In genomic region chr4:158033416-158033863, GRCh38 we compare ENCODE assay signal across 12 cellular contexts.
DNase-seq lines count a peak whose midpoint lies in the region; ATAC-seq, FAIRE-seq and TF ChIP-seq lines count a peak whose summit lies in the region.
"Had no signal": no experiment of that assay in that cellular context is flagged by ENCODE, and none has a peak within 500 bp of the region (broad histone marks: within the 10 kb centered on the region; RNA-seq: fewer than 3 reads in every experiment).

No MANE protein-coding gene starts in this region.

- H3K36me3 Mint-ChIP-seq in activated CD4-positive, alpha-beta T cell treated with anti-CD3 and anti-CD28 coated beads, Interleukin-2, amount 10 ng/mL, durations not matched to agents 7 days and 5 days (ENCODE audit: low read depth): no peaks in the 10 kb centered on the region

- no peaks in the 10 kb centered on the region for H3K4me1 Mint-ChIP-seq in activated CD4-positive, alpha-beta T cell treated with anti-CD3 and anti-CD28 coated beads, Interleukin-2, amount 10 ng/mL, durations not matched to agents 7 days and 5 days
- H3K4me1 Mint-ChIP-seq: nephron progenitor cell had no signal

- H3K4me3 ChIP-seq in endothelial cell of umbilical vein (replicated peaks in 1 of 3; ENCODE audit: insufficient read depth in 1 of 3, low read depth in 1 of 3, low read length in 3 of 3) (peak overlapping the region in 1 of 3 experiments; percentile 11), HepG2 (replicated peaks in 1 of 3; ENCODE audit: insufficient read depth in 1 of 3, low read depth in 2 of 3, low read length in 3 of 3) (no peak overlapping the region), aorta (ENCODE audit: low read length in 2 of 2) (no peak overlapping the region)
- H3K4me3 ChIP-seq: SK-N-MC had no signal

- H3K4me3 Mint-ChIP-seq in activated CD4-positive, alpha-beta T cell treated with anti-CD3 and anti-CD28 coated beads, Interleukin-2, amount 10 ng/mL, durations not matched to agents 7 days and 5 days: no peak overlapping the region
- H3K4me3 Mint-ChIP-seq: nephron progenitor cell had no signal

- BruUV-seq in endothelial cell of umbilical vein (replicated peaks; lab: Mats Ljungman, UMichigan) (no TSS peak), HepG2 (replicated peaks; lab: Mats Ljungman, UMichigan) (no TSS peak)

- dilution Hi-C loops in endothelial cell of umbilical vein (cut with MboI; ENCODE audit: extremely low pct_ligation_motif_present, low sequenced_read_pairs): no loop called here

- H3K9me1 ChIP-seq in endothelial cell of umbilical vein (replicated peaks; ENCODE audit: control insufficient read depth, extremely low read depth, insufficient read depth, low read length): no peaks in the 10 kb centered on the region

- no peak overlapping the region for H3K27ac Mint-ChIP-seq in activated CD4-positive, alpha-beta T cell treated with anti-CD3 and anti-CD28 coated beads, Interleukin-2, amount 10 ng/mL, durations not matched to agents 7 days and 5 days
- H3K27ac Mint-ChIP-seq: nephron progenitor cell had no signal

- TF ChIP-seq EP300 in HepG2 (IDR thresholded peaks at IDR 0.05; ENCODE audit: low read depth in 2 of 2, low read length in 2 of 2): no peak
- no peak for TF ChIP-seq EP300 in HepG2 (CRISPR knock-in tag; IDR thresholded peaks at IDR 0.05; ENCODE audit: borderline replicate concordance)

- H4K20me1 ChIP-seq in endothelial cell of umbilical vein (replicated peaks; ENCODE audit: control insufficient read depth, extremely low read depth, insufficient read depth, low read length): no peaks in the 10 kb centered on the region
- H4K20me1 ChIP-seq in HepG2 (ENCODE audit: insufficient read depth, low read length): no peaks in the 10 kb centered on the region

- FAIRE-seq in endothelial cell of umbilical vein (lab: Jason Lieb, UNC) (peak; percentile 90), HepG2 (lab: Jason Lieb, UNC) (peak; percentile 39)

- H3K9ac ChIP-seq in endothelial cell of umbilical vein (replicated peaks; ENCODE audit: extremely low read depth, insufficient read depth, low read length) (peak overlapping the region; percentile 30), HepG2 (ENCODE audit: insufficient read depth, low read depth, low read length) (no peak overlapping the region)

- TF ChIP-seq RAD21 in HepG2 (CRISPR knock-in tag; IDR thresholded peaks at IDR 0.05): no peak

- H3K9me3 ChIP-seq in endothelial cell of umbilical vein (replicated peaks; ENCODE audit: control insufficient read depth, insufficient read depth, low read length) (no peaks in the 10 kb centered on the region), HepG2 (ENCODE audit: low read length) (peaks cover 10% of the 10 kb centered on the region), aorta (ENCODE audit: control insufficient read depth, low read length) (no peaks in the 10 kb centered on the region)

- CTCF ChIA-PET in endothelial cell of umbilical vein (lab: Charles Lee): interaction anchor here (0.8 to 2.0 kb wide), 8 partner anchors 10 to 138 kb away, joined by 3 to 14 read pairs (median 5); no protein-coding TSS in a partner anchor
- CTCF ChIA-PET in HepG2 (lab: Yijun Ruan, JAX; ENCODE audit: low intra/inter-chr PET ratio, low total read pairs): no interaction called here
- CTCF ChIA-PET in activated CD4-positive, alpha-beta T cell treated with anti-CD3 and anti-CD28 coated beads, Interleukin-2, amount 10 ng/mL, durations not matched to agents 7 days and 5 days (lab: Charles Lee): no interaction called here

- H3K27me3 Mint-ChIP-seq in activated CD4-positive, alpha-beta T cell treated with anti-CD3 and anti-CD28 coated beads, Interleukin-2, amount 10 ng/mL, durations not matched to agents 7 days and 5 days: no peaks in the 10 kb centered on the region

- WGBS in HepG2 (ENCODE audit: low lambda C conversion rate): 63% methylated on average over 4 of the region's 4 CpGs
- WGBS in aorta, 2 donors: 16 to 20% methylated on average over 4 of the region's 4 CpGs

- DNase-seq in Right ventricle myocardium inferior (ENCODE audit: missing footprints): no peak
- DNase-seq in cardiac septum (ENCODE audit: low spot score): no peak
- peak; percentile 96 for DNase-seq in endothelial cell of umbilical vein (ENCODE audit: low read depth, low spot score)
- peak; percentile 19 for DNase-seq in HepG2 (ENCODE audit: low spot score)
- DNase-seq in aorta: no peak
- DNase-seq in mesenteric fat pad (ENCODE audit: low spot score): no peak
- DNase-seq in activated CD4-positive, alpha-beta T cell treated with anti-CD3 and anti-CD28 coated beads, Interleukin-2, amount 10 ng/mL, durations not matched to agents 7 days and 5 days: no peak
- DNase-seq: amniotic stem cell, NCI-H2081 treated with DMSO at 0.1 percent for 48 hours, nephron progenitor cell had no signal

- H3K27me3 ChIP-seq in endothelial cell of umbilical vein (ENCODE audit: control insufficient read depth in 2 of 2, insufficient read depth in 2 of 2, low read length in 2 of 2): no peaks in the 10 kb centered on the region
- no peaks in the 10 kb centered on the region for H3K27me3 ChIP-seq in HepG2 (ENCODE audit: control insufficient read depth in 1 of 2, insufficient read depth in 2 of 2, low read length in 2 of 2)
- no peaks in the 10 kb centered on the region for H3K27me3 ChIP-seq in aorta (ENCODE audit: control insufficient read depth in 1 of 2, insufficient read depth in 2 of 2, low read length in 1 of 2)

- no peaks in the 10 kb centered on the region for H3K79me2 ChIP-seq in endothelial cell of umbilical vein (ENCODE audit: control insufficient read depth, insufficient read depth, low read length)
- H3K79me2 ChIP-seq in HepG2 (ENCODE audit: insufficient read depth, low read length): no peaks in the 10 kb centered on the region

- H3K36me3 ChIP-seq in endothelial cell of umbilical vein (ENCODE audit: control insufficient read depth in 2 of 2, extremely low read depth in 1 of 2, insufficient read depth in 2 of 2, low read length in 2 of 2) (no peaks in the 10 kb centered on the region), HepG2 (replicated peaks in 1 of 2; ENCODE audit: control insufficient read depth in 1 of 2, insufficient read depth in 2 of 2, low read length in 2 of 2) (no peaks in the 10 kb centered on the region), aorta (ENCODE audit: control insufficient read depth in 1 of 2, insufficient read depth in 2 of 2, low read length in 1 of 2) (no peaks in the 10 kb centered on the region)

- H3K9me3 Mint-ChIP-seq in activated CD4-positive, alpha-beta T cell treated with anti-CD3 and anti-CD28 coated beads, Interleukin-2, amount 10 ng/mL, durations not matched to agents 7 days and 5 days: no peaks in the 10 kb centered on the region

- in situ Hi-C loops in HepG2 (cut with HindIII; ENCODE audit: extremely low pct_ligation_motif_present, low pct_unique_long_range_greater_than_20kb): loop anchor here (25.0 kb wide), 1 partner anchor 1071 kb away; the partner anchor contains the start of gene PDGFC

- intact Hi-C loops in Right ventricle myocardium inferior (cut with DNase I): no loop called here
- intact Hi-C loops in cardiac septum (cut with DNase I): no loop called here
- intact Hi-C loops in endothelial cell of umbilical vein (cut with micrococcal nuclease): loop anchor here (1.0 kb wide), 8 partner anchors 9 to 139 kb away; no protein-coding TSS in a partner anchor
- intact Hi-C loops in HepG2 (cut with micrococcal nuclease; ENCODE audit: unreplicated experiment): no loop called here
- intact Hi-C loops in aorta (cut with DNase I): no loop called here

- H2AFZ ChIP-seq in endothelial cell of umbilical vein (ENCODE audit: low read depth, low read length) (peak overlapping the region; percentile 49), HepG2 (ENCODE audit: low read length) (no peak overlapping the region)

- H3K27ac ChIP-seq in endothelial cell of umbilical vein (ENCODE audit: insufficient read depth, low read depth, low read length) (peak overlapping the region; percentile 85), HepG2 (ENCODE audit: extremely low read length, insufficient read depth, low read length) (peak overlapping the region; percentile 33), aorta (ENCODE audit: low read depth in 1 of 2, low read length in 2 of 2) (peak overlapping the region in 1 of 2 donors; percentile 14)
- H3K27ac ChIP-seq: SK-N-MC had no signal

- no peak for TF ChIP-seq CTCF in endothelial cell of umbilical vein (IDR thresholded peaks at IDR 0.05; ENCODE audit: extremely low read depth in 1 of 2, insufficient read depth in 1 of 2, low read depth in 1 of 2, low read length in 2 of 2)
- TF ChIP-seq CTCF in HepG2 (CRISPR knock-in tag; IDR thresholded peaks at IDR 0.05): no peak

- POLR2A ChIA-PET in endothelial cell of umbilical vein (lab: Charles Lee): interaction anchor here (0.7 to 1.3 kb wide), 3 partner anchors 13 to 31 kb away, joined by 3 read pairs; no protein-coding TSS in a partner anchor
- POLR2A ChIA-PET in HepG2 (lab: Yijun Ruan, JAX): interaction anchor here (1.5 kb wide), 1 partner anchor 13 kb away, joined by 4 read pairs; no protein-coding TSS in a partner anchor
- POLR2A ChIA-PET in activated CD4-positive, alpha-beta T cell treated with anti-CD3 and anti-CD28 coated beads, Interleukin-2, amount 10 ng/mL, durations not matched to agents 7 days and 5 days (lab: Charles Lee): no interaction called here

- ATAC-seq in Right ventricle myocardium inferior (peak; percentile 72), HepG2 (peak; percentile 63), aorta (ENCODE audit: low FRiP score) (peak; percentile 57), HG02840 (IDR thresholded peaks at IDR 0.05; ENCODE audit: low FRiP score, unreplicated experiment) (no peak)

- H3K4me1 ChIP-seq in endothelial cell of umbilical vein (ENCODE audit: control insufficient read depth, extremely low read depth, insufficient read depth, low read length) (peaks cover 29% of the 10 kb centered on the region), HepG2 (ENCODE audit: insufficient read depth, low read length) (peaks cover 57% of the 10 kb centered on the region), aorta (ENCODE audit: control insufficient read depth in 1 of 2, insufficient read depth in 2 of 2, low read length in 2 of 2) (peaks cover 0 to 2% of the 10 kb centered on the region in 2 donors)

- H3K4me2 ChIP-seq in endothelial cell of umbilical vein (ENCODE audit: insufficient read depth, low read length) (peak overlapping the region; percentile 78), HepG2 (ENCODE audit: low read depth, low read length) (peak overlapping the region; percentile 47)

- TF ChIP-seq POLR2A in endothelial cell of umbilical vein (IDR thresholded peaks at IDR 0.05; ENCODE audit: low read depth, low read length) (no peak), HepG2 (IDR thresholded peaks at IDR 0.05; ENCODE audit: insufficient read depth in 1 of 2, low read depth in 2 of 2, low read length in 2 of 2) (no peak)

TF ChIP-seq in endothelial cell of umbilical vein, 7 proteins besides CTCF, POLR2A, EP300 and RAD21 (continues in another document):
- TF ChIP-seq POLR2AphosphoS5 (IDR thresholded peaks at IDR 0.05; ENCODE audit: insufficient read depth, low read depth, low read length) (peak; percentile 37), GATA2 (IDR thresholded peaks at IDR 0.05; ENCODE audit: insufficient read depth, insufficient read length, low read depth, low read length) (peak; percentile 64)

Comparison
In these comparisons a context has a peak if more than half of its experiments do, and no peak if none do; other contexts are left out.
1. DNase-seq: peak in endothelial cell of umbilical vein (single experiment) and HepG2 (single experiment); none in Right ventricle myocardium inferior (single experiment), cardiac septum (single experiment), aorta (0 of 2), mesenteric fat pad (single experiment) and activated CD4-positive, alpha-beta T cell treated with anti-CD3 and anti-CD28 coated beads, Interleukin-2, amount 10 ng/mL, durations not matched to agents 7 days and 5 days (single experiment).